Comparison of ENCODE assay signal across 1 cellular context in the genomic region with DNA sequence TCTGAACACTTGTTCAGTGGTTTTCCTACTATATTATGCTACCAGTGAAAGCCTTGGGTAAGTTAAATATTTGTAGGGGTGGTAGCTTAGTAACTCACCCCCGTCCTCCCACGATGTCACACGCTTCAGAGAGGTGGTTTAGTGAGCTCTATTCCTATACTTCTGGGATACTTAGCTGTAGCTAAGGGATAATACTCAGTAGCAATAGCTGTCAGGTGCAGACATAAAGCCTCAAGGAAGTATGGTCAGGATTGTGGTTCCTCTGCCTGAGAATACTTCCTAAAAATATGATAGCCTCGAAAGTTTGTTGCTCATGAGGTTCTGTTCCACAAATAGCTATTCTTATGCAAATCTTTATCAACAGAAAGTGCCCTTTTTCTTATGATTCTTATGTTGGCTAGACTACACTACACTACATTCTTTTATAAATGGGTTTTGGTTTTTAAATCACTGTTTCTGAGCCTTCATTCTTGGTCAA.
TF ChIP-seq lines count a peak whose summit lies in the region.

No MANE protein-coding gene starts in this region.

TF ChIP-seq in GM12878, 131 proteins besides CTCF, POLR2A, EP300 and RAD21:
- TF ChIP-seq IKZF2 (IDR thresholded peaks at IDR 0.05) (peak; percentile 10 to 61; a peak in 2 of 4 replicates), WRNIP1 (IDR thresholded peaks at IDR 0.05; ENCODE audit: borderline replicate concordance, low read depth, low read length) (no peak), USF2 (IDR thresholded peaks at IDR 0.05; ENCODE audit: borderline replicate concordance, low read depth, low read length) (no peak), ATF2 (IDR thresholded peaks at IDR 0.05; ENCODE audit: low read length) (peak; percentile 60; the same call in 1 of the 2 replicates), PML (IDR thresholded peaks at IDR 0.05; ENCODE audit: low read length) (0 out of 2 replicates have a peak, but pooled peaks have one; percentile 34), MEF2B (IDR thresholded peaks at IDR 0.05; ENCODE audit: partially characterized antibody, poor library complexity, severe bottlenecking) (peak; percentile 66), EED (IDR thresholded peaks at IDR 0.05; ENCODE audit: low read depth) (peak; percentile 78), BCLAF1 (IDR thresholded peaks at IDR 0.05) (no peak), NKRF (conservative IDR thresholded peaks at IDR 0.05) (no peak), MEF2A (IDR thresholded peaks at IDR 0.05; ENCODE audit: insufficient read depth, low read depth, low read length) (peak; percentile 92), YBX1 (IDR thresholded peaks at IDR 0.05) (no peak), LARP7 (IDR thresholded peaks at IDR 0.05) (no peak), BCL3 (IDR thresholded peaks at IDR 0.05; ENCODE audit: borderline replicate concordance, insufficient read depth, low read depth, low read length, poor library complexity, severe bottlenecking) (no peak), ASH2L (IDR thresholded peaks at IDR 0.05; ENCODE audit: borderline replicate concordance, low read depth) (peak; percentile 50; the same call in 1 of the 2 replicates), EGR1 (IDR thresholded peaks at IDR 0.05; ENCODE audit: borderline replicate concordance in 1 of 2, low read depth in 2 of 2, low read length in 2 of 2) (peak in 1 of 2 experiments; percentile 39; a peak in 1 of 3 replicates), RUNX3 (IDR thresholded peaks at IDR 0.05; ENCODE audit: low read length) (peak; percentile 82), POU2F2 (IDR thresholded peaks at IDR 0.05; ENCODE audit: borderline replicate concordance, low read depth, low read length) (peak; percentile 40; the same call in 1 of the 3 replicates), CBFB (IDR thresholded peaks at IDR 0.05; ENCODE audit: low read depth) (0 out of 2 replicates have a peak, but pooled peaks have one; percentile 36), NFIC (IDR thresholded peaks at IDR 0.05; ENCODE audit: low read depth, low read length) (peak; percentile 49), IRF4 (IDR thresholded peaks at IDR 0.05; ENCODE audit: low read depth, low read length) (no peak), HDAC6 (IDR thresholded peaks at IDR 0.05; ENCODE audit: unreplicated experiment) (no peak)
- TF ChIP-seq, protein P1, sequence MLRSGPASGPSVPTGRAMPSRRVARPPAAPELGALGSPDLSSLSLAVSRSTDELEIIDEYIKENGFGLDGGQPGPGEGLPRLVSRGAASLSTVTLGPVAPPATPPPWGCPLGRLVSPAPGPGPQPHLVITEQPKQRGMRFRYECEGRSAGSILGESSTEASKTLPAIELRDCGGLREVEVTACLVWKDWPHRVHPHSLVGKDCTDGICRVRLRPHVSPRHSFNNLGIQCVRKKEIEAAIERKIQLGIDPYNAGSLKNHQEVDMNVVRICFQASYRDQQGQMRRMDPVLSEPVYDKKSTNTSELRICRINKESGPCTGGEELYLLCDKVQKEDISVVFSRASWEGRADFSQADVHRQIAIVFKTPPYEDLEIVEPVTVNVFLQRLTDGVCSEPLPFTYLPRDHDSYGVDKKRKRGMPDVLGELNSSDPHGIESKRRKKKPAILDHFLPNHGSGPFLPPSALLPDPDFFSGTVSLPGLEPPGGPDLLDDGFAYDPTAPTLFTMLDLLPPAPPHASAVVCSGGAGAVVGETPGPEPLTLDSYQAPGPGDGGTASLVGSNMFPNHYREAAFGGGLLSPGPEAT (IDR thresholded peaks at IDR 0.05; ENCODE audit: low read depth) = peak; percentile 38; the same call in 1 of the 2 replicates
TF ChIP-seq in GM12878: peak in this region for 13.
